In genomic region chr1:22741118-22741517, GRCh38 we compare ENCODE assay signal across 17 cellular contexts. TPM values are rescaled to one million over a fixed set of nuclear protein-coding genes. Genes with fewer than 3 reads are reported as not detected.
DNase-seq lines count a peak whose midpoint lies in the region; ATAC-seq and TF ChIP-seq lines count a peak whose summit lies in the region.
"Had no signal": no experiment of that assay in that cellular context is flagged by ENCODE, and none has a peak within 500 bp of the region (broad histone marks: within the 10 kb centered on the region; RNA-seq: fewer than 3 reads in every experiment).

No MANE protein-coding gene starts in this region.

- no peaks in the 10 kb centered on the region for H4K20me1 ChIP-seq in SK-N-SH (ENCODE audit: insufficient read depth)

- H3F3A ChIP-seq in SK-N-SH (replicated peaks; ENCODE audit: insufficient read depth) = peaks cover 22% of the 10 kb centered on the region

- TF ChIP-seq CTCF in SK-N-SH (IDR thresholded peaks at IDR 0.05) (no peak), endodermal cell (conservative IDR thresholded peaks at IDR 0.05) (peak; percentile 18)

- H3K4me1 ChIP-seq in SK-N-SH (ENCODE audit: control insufficient read depth in 1 of 2, insufficient read depth in 2 of 2, low read depth in 1 of 2, low read length in 1 of 2) = peaks cover 21 to 31% of the 10 kb centered on the region in 2 experiments; a peak in 3 of 4 replicates
- peaks cover 40% of the 10 kb centered on the region for H3K4me1 ChIP-seq in SJSA1 (replicated peaks)
- peaks cover 9% of the 10 kb centered on the region for H3K4me1 ChIP-seq in endodermal cell (ENCODE audit: control insufficient read depth, insufficient read depth, low read length)

- 85% methylated on average over 9 of the region's 9 CpGs for WGBS in SK-N-SH (ENCODE audit: low lambda C conversion rate)
- WGBS in endodermal cell (ENCODE audit: insufficient coverage in 1 of 2, insufficient read length in 1 of 2), 2 experiments = 39 to 58% methylated on average over 5 to 9 of the region's 9 CpGs

- no peaks in the 10 kb centered on the region for H3K9me3 Mint-ChIP-seq in endodermal cell
- H3K9me3 Mint-ChIP-seq: CD8-positive, alpha-beta memory T cell had no signal

- H3K36me3 Mint-ChIP-seq in endodermal cell (ENCODE audit: low read depth) = no peaks in the 10 kb centered on the region
- H3K36me3 Mint-ChIP-seq: CD8-positive, alpha-beta memory T cell had no signal

- peaks cover 65% of the 10 kb centered on the region for H3K79me2 ChIP-seq in SK-N-SH (ENCODE audit: insufficient read depth)

- H3K4me3 Mint-ChIP-seq in endodermal cell = peak overlapping the region; percentile 26
- H3K4me3 Mint-ChIP-seq: CD8-positive, alpha-beta memory T cell had no signal

- no peak for DNase-seq in SK-N-SH
- no peak for DNase-seq in SJSA1 (ENCODE audit: low read depth in 1 of 2, low spot score in 2 of 2)
- no peak for DNase-seq in endodermal cell
- DNase-seq in NOMO-1 treated with dmso at 0.1 percent for 144 hours (lab: John Stamatoyannopoulos, UW; ENCODE audit: unreplicated experiment) = no peak
- no peak for DNase-seq in NOMO-1 treated with DMSO at 0.1 percent for 48 hours (lab: John Stamatoyannopoulos, UW; ENCODE audit: unreplicated experiment)
- DNase-seq: CD8-positive, alpha-beta memory T cell; DMS79 treated with DMSO at 0.1 percent for 48 hours; Kasumi-1; MM.1S; NCI-H1092 treated with DMSO at 0.1 percent for 48 hours; NCI-H1694; NCI-H2107 had no signal

- no peak overlapping the region for H3K9ac ChIP-seq in SK-N-SH
- no peak overlapping the region for H3K9ac ChIP-seq in endodermal cell (ENCODE audit: extremely low read depth, low read length, poor library complexity, severe bottlenecking)
- H3K9ac ChIP-seq: BLaER1 treated with 17β-estradiol and CSF1 and Interleukin-3, amounts not matched to agents 10 nM and 100 nM had no signal

- H3K4me2 ChIP-seq in SK-N-SH = peak overlapping the region; percentile 53; the same call in 1 of the 2 replicates

- no peak for TF ChIP-seq RAD21 in SK-N-SH (IDR thresholded peaks at IDR 0.05; ENCODE audit: low read length)

- no peak for ATAC-seq in SK-N-SH treated with all-trans-retinoic acid at 6 μM for 48 hours
- no peak for ATAC-seq in HG02885 (IDR thresholded peaks at IDR 0.05; ENCODE audit: poor library complexity, unreplicated experiment)
- no peak for ATAC-seq in GM19324 (IDR thresholded peaks at IDR 0.05; ENCODE audit: low FRiP score, unreplicated experiment)
- ATAC-seq: Panc1 had no signal

- no peaks in the 10 kb centered on the region for H3K9me2 ChIP-seq in SK-N-SH

- no peak overlapping the region for H2AFZ ChIP-seq in SK-N-SH (ENCODE audit: low read depth)

- CTCF ChIA-PET in SK-N-SH (lab: Yijun Ruan, JAX) = interaction anchor here (1.1 to 2.6 kb wide), 4 partner anchors 12 to 120 kb away, joined by 3 to 10 read pairs (median 6); no protein-coding TSS in a partner anchor

- POLR2A ChIA-PET in SK-N-SH (lab: Yijun Ruan, JAX) = no interaction called here

- H3K27ac Mint-ChIP-seq in endodermal cell = peak overlapping the region; percentile 79
- H3K27ac Mint-ChIP-seq: CD8-positive, alpha-beta memory T cell had no signal

- TF ChIP-seq EP300 in SK-N-SH (IDR thresholded peaks at IDR 0.05; ENCODE audit: borderline replicate concordance in 1 of 2, low read depth in 1 of 2, low read length in 1 of 2) = no peak

- no peaks in the 10 kb centered on the region for H3K9me3 ChIP-seq in SK-N-SH
- H3K9me3 ChIP-seq in SJSA1 (replicated peaks) = no peaks in the 10 kb centered on the region
- H3K9me3 ChIP-seq in endodermal cell (ENCODE audit: control insufficient read depth, low read length) = no peaks in the 10 kb centered on the region
- H3K9me3 ChIP-seq: BLaER1 treated with 17β-estradiol and CSF1 and Interleukin-3, amounts not matched to agents 10 nM and 100 nM had no signal

- H3K27me3 ChIP-seq in SK-N-SH (ENCODE audit: insufficient read depth) (no peaks in the 10 kb centered on the region), SJSA1 (replicated peaks) (no peaks in the 10 kb centered on the region), endodermal cell (ENCODE audit: control insufficient read depth, insufficient read depth, low read length, poor library complexity, severe bottlenecking) (peaks cover 7% of the 10 kb centered on the region)
- H3K27me3 ChIP-seq: BLaER1 treated with 17β-estradiol and CSF1 and Interleukin-3, amounts not matched to agents 10 nM and 100 nM had no signal

- H3K27ac ChIP-seq in SK-N-SH (ENCODE audit: low read depth in 2 of 2, low read length in 1 of 2) (peak overlapping the region in 1 of 2 experiments; percentile 93; a peak in 1 of 4 replicates), SJSA1 (peak overlapping the region; percentile 53; the same call in 1 of the 2 replicates), endodermal cell (ENCODE audit: low read depth, low read length) (no peak overlapping the region)
- H3K27ac ChIP-seq: BLaER1 treated with 17β-estradiol and CSF1 and Interleukin-3, amounts not matched to agents 10 nM and 100 nM had no signal

- H3K4me1 Mint-ChIP-seq in endodermal cell = peaks cover 58% of the 10 kb centered on the region
- H3K4me1 Mint-ChIP-seq: CD8-positive, alpha-beta memory T cell had no signal

- peaks cover 0 to 7% of the 10 kb centered on the region in 2 experiments for H3K36me3 ChIP-seq in SK-N-SH (replicated peaks in 1 of 2; ENCODE audit: control insufficient read depth in 1 of 2, insufficient read depth in 2 of 2, low read length in 1 of 2)
- no peaks in the 10 kb centered on the region for H3K36me3 ChIP-seq in SJSA1
- no peaks in the 10 kb centered on the region for H3K36me3 ChIP-seq in endodermal cell (ENCODE audit: control insufficient read depth, insufficient read depth, low read length)
- H3K36me3 ChIP-seq: BLaER1 treated with 17β-estradiol and CSF1 and Interleukin-3, amounts not matched to agents 10 nM and 100 nM had no signal

- H3K4me3 ChIP-seq in SK-N-SH (ENCODE audit: low read depth in 2 of 2, low read length in 1 of 2) (no peak overlapping the region), SJSA1 (no peak overlapping the region), endodermal cell (ENCODE audit: low read length) (no peak overlapping the region)
- H3K4me3 ChIP-seq: BLaER1 treated with 17β-estradiol and CSF1 and Interleukin-3, amounts not matched to agents 10 nM and 100 nM had no signal

- H3K27me3 Mint-ChIP-seq in endodermal cell (ENCODE audit: insufficient read depth) = peaks cover 2% of the 10 kb centered on the region

TF ChIP-seq in SK-N-SH, 30 proteins besides CTCF, POLR2A, EP300 and RAD21 (continues in another document):
- TF ChIP-seq ZBTB33 (IDR thresholded peaks at IDR 0.05; ENCODE audit: borderline replicate concordance, low read depth) = no peak
- no peak for TF ChIP-seq JUND (IDR thresholded peaks at IDR 0.05)
- no peak for TF ChIP-seq USF1 (IDR thresholded peaks at IDR 0.05; ENCODE audit: borderline replicate concordance, low read depth)

TF ChIP-seq in SK-N-SH treated with all-trans-retinoic acid at 6 μM for 48 hours, 23 proteins besides CTCF, POLR2A, EP300 and RAD21:
- TF ChIP-seq ZFP3 (CRISPR knock-in tag; IDR thresholded peaks at IDR 0.05) = no peak
- no peak for TF ChIP-seq ZNF8 (CRISPR knock-in tag; IDR thresholded peaks at IDR 0.05)
- no peak for TF ChIP-seq CSDC2 (CRISPR knock-in tag; IDR thresholded peaks at IDR 0.05)
- no peak for TF ChIP-seq TCF4 (CRISPR knock-in tag; IDR thresholded peaks at IDR 0.05; ENCODE audit: borderline replicate concordance)
- no peak for TF ChIP-seq BACH2 (CRISPR knock-in tag; IDR thresholded peaks at IDR 0.05; ENCODE audit: borderline replicate concordance)
- TF ChIP-seq ARNTL (CRISPR knock-in tag; IDR thresholded peaks at IDR 0.05; ENCODE audit: borderline replicate concordance, low read depth) = no peak
- no peak for TF ChIP-seq SNAI2 (CRISPR knock-in tag; IDR thresholded peaks at IDR 0.05)
- no peak for TF ChIP-seq TOX (CRISPR knock-in tag; IDR thresholded peaks at IDR 0.05; ENCODE audit: borderline replicate concordance)
- no peak for TF ChIP-seq ZNF70 (CRISPR knock-in tag; IDR thresholded peaks at IDR 0.05)
- no peak for TF ChIP-seq GLIS3 (CRISPR knock-in tag; IDR thresholded peaks at IDR 0.05)
- TF ChIP-seq PPARA (CRISPR knock-in tag; IDR thresholded peaks at IDR 0.05; ENCODE audit: borderline replicate concordance) = no peak

RNA-seq across cellular contexts. Expression of gene EPHB2, which starts 30.5 kb away (rescaled TPM):
- 18.6 and 25.2 TPM in 2 replicates for polyA plus RNA-seq in SK-N-SH (2012; rRNA removed)
- polyA plus RNA-seq in SK-N-SH (2012; cell fraction: cytosol; rRNA removed) = 9.1 and 15.3 TPM in 2 replicates
- polyA plus RNA-seq in SK-N-SH (2012; cell fraction: nucleus; rRNA removed) = 11.5 and 14.4 TPM in 2 replicates
- total RNA-seq in SJSA1 (2014; rRNA removed; shearing (Covaris generic)) = 3.6 and 4.3 TPM in 2 replicates
- 10 to 100 TPM; 34.0 to 50.7 TPM for total RNA-seq in endodermal cell
- 49.8 TPM for polyA plus RNA-seq in endodermal cell (2013, experiment 1 of 2)
- polyA plus RNA-seq in endodermal cell (2013, experiment 2 of 2) = 46.5 TPM
- polyA plus RNA-seq: CD8-positive, alpha-beta memory T cell had no signal
